In the genomic region with DNA sequence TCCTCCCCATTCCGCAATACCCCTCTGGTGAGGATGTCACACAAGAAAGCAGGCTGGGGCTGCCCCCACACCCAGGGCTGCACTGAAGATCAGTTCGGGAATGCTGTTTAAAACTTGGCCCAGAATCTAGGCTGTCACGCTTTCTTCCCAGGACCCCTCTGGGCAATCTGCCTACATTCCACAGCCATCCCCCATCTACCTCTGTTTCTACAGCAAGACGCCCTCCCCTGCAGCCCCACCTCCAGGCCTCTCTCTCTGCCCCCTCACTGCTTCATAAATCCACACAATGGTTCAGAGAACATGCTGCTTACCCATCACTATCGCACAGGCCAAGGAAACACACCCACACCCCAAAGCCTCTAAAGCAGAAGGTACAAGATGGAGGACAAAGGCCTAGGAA, we compare ENCODE assay signal across 23 cellular contexts. TPM values are rescaled to one million over a fixed set of nuclear protein-coding genes. Genes with fewer than 3 reads are reported as not detected.
DNase-seq lines count a peak whose midpoint lies in the region; ATAC-seq, FAIRE-seq and TF ChIP-seq lines count a peak whose summit lies in the region.
"Had no signal": no experiment of that assay in that cellular context is flagged by ENCODE, and none has a peak within 500 bp of the region (broad histone marks: within the 10 kb centered on the region; RNA-seq: fewer than 3 reads in every experiment).

No MANE protein-coding gene starts in this region.

- POLR2A ChIA-PET in activated CD8-positive, alpha-beta T cell treated with anti-CD3 and anti-CD28 coated beads, Interleukin-2, amount 10 ng/mL, durations not matched to agents 7 days and 5 days (lab: Charles Lee), result no interaction called here

- ATAC-seq in GM23338 (no peak), GM18907 (IDR thresholded peaks at IDR 0.05; ENCODE audit: unreplicated experiment) (no peak), GM21390 (IDR thresholded peaks at IDR 0.05; ENCODE audit: unreplicated experiment) (no peak)
- ATAC-seq in activated CD8-positive, alpha-beta T cell treated with anti-CD3 and anti-CD28 coated beads, Interleukin-2, amount 10 ng/mL, durations not matched to agents 7 days and 5 days, result no peak
- ATAC-seq: HCT116 had no signal

- peaks cover 8% of the 10 kb centered on the region; the same call in 1 of the 2 replicates for H3K4me1 ChIP-seq in GM23338 (ENCODE audit: insufficient read depth)

- no peaks in the 10 kb centered on the region for H3K27me3 ChIP-seq in GM23338 (ENCODE audit: insufficient read depth)
- H3K27me3 ChIP-seq: BLaER1 treated with 17β-estradiol and CSF1 and Interleukin-3, amounts not matched to agents 10 nM and 100 nM; SJSA1; transverse colon had no signal

- H3K27ac ChIP-seq in GM23338 (ENCODE audit: low read depth), result no peak overlapping the region
- H3K27ac ChIP-seq: SJSA1, transverse colon had no signal

- H3K27me3 Mint-ChIP-seq in GM23338 (ENCODE audit: insufficient read depth, low read depth, poor library complexity), result peaks cover 4% of the 10 kb centered on the region
- no peaks in the 10 kb centered on the region for H3K27me3 Mint-ChIP-seq in activated CD8-positive, alpha-beta T cell treated with anti-CD3 and anti-CD28 coated beads, Interleukin-2, amount 10 ng/mL, durations not matched to agents 7 days and 5 days (ENCODE audit: low read depth)
- no peaks in the 10 kb centered on the region for H3K27me3 Mint-ChIP-seq in osteocyte (ENCODE audit: unreplicated experiment)

- H3K9me3 Mint-ChIP-seq in GM23338, result no peaks in the 10 kb centered on the region
- no peaks in the 10 kb centered on the region for H3K9me3 Mint-ChIP-seq in activated CD8-positive, alpha-beta T cell treated with anti-CD3 and anti-CD28 coated beads, Interleukin-2, amount 10 ng/mL, durations not matched to agents 7 days and 5 days (ENCODE audit: insufficient read depth)
- no peaks in the 10 kb centered on the region for H3K9me3 Mint-ChIP-seq in osteocyte (ENCODE audit: unreplicated experiment)

- H3K4me3 ChIP-seq in GM23338, result no peak overlapping the region
- H3K4me3 ChIP-seq: BLaER1 treated with 17β-estradiol and CSF1 and Interleukin-3, amounts not matched to agents 10 nM and 100 nM; lung; SJSA1; transverse colon had no signal

- H3K36me3 ChIP-seq in GM23338 (ENCODE audit: insufficient read depth), result peaks cover 8% of the 10 kb centered on the region; the same call in 1 of the 2 replicates

- H2AFZ ChIP-seq in GM23338, result no peak overlapping the region

- H3K36me3 Mint-ChIP-seq in GM23338 (ENCODE audit: low read depth) (peaks cover 38% of the 10 kb centered on the region), osteocyte (ENCODE audit: unreplicated experiment) (peaks cover 36% of the 10 kb centered on the region)
- peaks cover 76% of the 10 kb centered on the region for H3K36me3 Mint-ChIP-seq in activated CD8-positive, alpha-beta T cell treated with anti-CD3 and anti-CD28 coated beads, Interleukin-2, amount 10 ng/mL, durations not matched to agents 7 days and 5 days (ENCODE audit: low read depth)

- no peaks in the 10 kb centered on the region for H3F3A ChIP-seq in GM23338 (replicated peaks; ENCODE audit: low read depth)

- H3K79me2 ChIP-seq in GM23338 (replicated peaks; ENCODE audit: insufficient read depth), result no peaks in the 10 kb centered on the region

- H3K4me2 ChIP-seq in GM23338, result no peak overlapping the region

- H3K27ac Mint-ChIP-seq in GM23338 (peak overlapping the region; percentile 57), osteocyte (ENCODE audit: unreplicated experiment) (peak overlapping the region; percentile 50)
- H3K27ac Mint-ChIP-seq in activated CD8-positive, alpha-beta T cell treated with anti-CD3 and anti-CD28 coated beads, Interleukin-2, amount 10 ng/mL, durations not matched to agents 7 days and 5 days, result peak overlapping the region; percentile 55

- H3K4me3 Mint-ChIP-seq in GM23338, result no peak overlapping the region
- no peak overlapping the region for H3K4me3 Mint-ChIP-seq in activated CD8-positive, alpha-beta T cell treated with anti-CD3 and anti-CD28 coated beads, Interleukin-2, amount 10 ng/mL, durations not matched to agents 7 days and 5 days
- H3K4me3 Mint-ChIP-seq in osteocyte (ENCODE audit: unreplicated experiment), result no peak overlapping the region

- H3K4me1 Mint-ChIP-seq in GM23338 (peaks cover 21% of the 10 kb centered on the region; the same call in 2 of the 3 replicates), osteocyte (ENCODE audit: unreplicated experiment) (peaks cover 41% of the 10 kb centered on the region)
- peaks cover 42% of the 10 kb centered on the region for H3K4me1 Mint-ChIP-seq in activated CD8-positive, alpha-beta T cell treated with anti-CD3 and anti-CD28 coated beads, Interleukin-2, amount 10 ng/mL, durations not matched to agents 7 days and 5 days (ENCODE audit: low read depth)

- CTCF ChIA-PET in activated CD8-positive, alpha-beta T cell treated with anti-CD3 and anti-CD28 coated beads, Interleukin-2, amount 10 ng/mL, durations not matched to agents 7 days and 5 days (lab: Charles Lee), result interaction anchor here (1.0 kb wide), 1 partner anchor 319 kb away, joined by 3 read pairs; no protein-coding TSS in a partner anchor

- no peaks in the 10 kb centered on the region for H3K9me2 ChIP-seq in GM23338 (ENCODE audit: insufficient read depth)

- FAIRE-seq in endometrium (lab: Jason Lieb, UNC), result peak; percentile 18

- TF ChIP-seq CTCF in GM23338 (conservative IDR thresholded peaks at IDR 0.05; ENCODE audit: low read depth in 2 of 2) (no peak), osteocyte (IDR thresholded peaks at IDR 0.05) (no peak)

- H4K20me1 ChIP-seq in GM23338 (replicated peaks; ENCODE audit: insufficient read depth), result 0 out of 2 replicates have a peak, but pooled peaks cover 3% of the 10 kb centered on the region

- DNase-seq in GM23338 (ENCODE audit: low spot score), result no peak
- DNase-seq in activated CD8-positive, alpha-beta T cell treated with anti-CD3 and anti-CD28 coated beads, Interleukin-2, amount 10 ng/mL, durations not matched to agents 7 days and 5 days, result no peak
- no peak for DNase-seq in osteocyte (ENCODE audit: extremely low spot score, unreplicated experiment)
- no peak for DNase-seq in midbrain (lab: John Stamatoyannopoulos, UW)
- DNase-seq: activated CD4-positive, alpha-beta T cell treated with anti-CD3 and anti-CD28 coated beads for 4 hours; activated T-cell treated with anti-CD3 and anti-CD28 coated beads, Interleukin-2, amount 50 U/mL, for 48 hours; amniotic stem cell; cortex of kidney; DMS79; erythroblast; glutamatergic neuron; NCI-H1930; NCI-H524; OCI-M1; stimulated activated CD4-positive, alpha-beta T cell treated with anti-CD3 and anti-CD28 coated beads, Interleukin-2, amount 100 ng/mL, for 48 hours; transverse colon had no signal

TF ChIP-seq in GM23338, 12 proteins besides CTCF, POLR2A, EP300 and RAD21:
- TF ChIP-seq ZNF114 (CRISPR knock-in tag; IDR thresholded peaks at IDR 0.05) (no peak), POLR2AphosphoS5 (IDR thresholded peaks at IDR 0.05; ENCODE audit: low read depth) (no peak), NANOG (IDR thresholded peaks at IDR 0.05; ENCODE audit: borderline replicate concordance) (no peak), ZNF331 (CRISPR knock-in tag; IDR thresholded peaks at IDR 0.05; ENCODE audit: low read depth) (no peak), EZH2phosphoT487 (IDR thresholded peaks at IDR 0.05; ENCODE audit: unreplicated experiment) (no peak), EZH2 (IDR thresholded peaks at IDR 0.05; ENCODE audit: low read depth, unreplicated experiment) (no peak)
- TF ChIP-seq, protein P1, sequence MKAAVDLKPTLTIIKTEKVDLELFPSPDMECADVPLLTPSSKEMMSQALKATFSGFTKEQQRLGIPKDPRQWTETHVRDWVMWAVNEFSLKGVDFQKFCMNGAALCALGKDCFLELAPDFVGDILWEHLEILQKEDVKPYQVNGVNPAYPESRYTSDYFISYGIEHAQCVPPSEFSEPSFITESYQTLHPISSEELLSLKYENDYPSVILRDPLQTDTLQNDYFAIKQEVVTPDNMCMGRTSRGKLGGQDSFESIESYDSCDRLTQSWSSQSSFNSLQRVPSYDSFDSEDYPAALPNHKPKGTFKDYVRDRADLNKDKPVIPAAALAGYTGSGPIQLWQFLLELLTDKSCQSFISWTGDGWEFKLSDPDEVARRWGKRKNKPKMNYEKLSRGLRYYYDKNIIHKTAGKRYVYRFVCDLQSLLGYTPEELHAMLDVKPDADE (IDR thresholded peaks at IDR 0.05), result no peak
- TF ChIP-seq, protein P2, sequence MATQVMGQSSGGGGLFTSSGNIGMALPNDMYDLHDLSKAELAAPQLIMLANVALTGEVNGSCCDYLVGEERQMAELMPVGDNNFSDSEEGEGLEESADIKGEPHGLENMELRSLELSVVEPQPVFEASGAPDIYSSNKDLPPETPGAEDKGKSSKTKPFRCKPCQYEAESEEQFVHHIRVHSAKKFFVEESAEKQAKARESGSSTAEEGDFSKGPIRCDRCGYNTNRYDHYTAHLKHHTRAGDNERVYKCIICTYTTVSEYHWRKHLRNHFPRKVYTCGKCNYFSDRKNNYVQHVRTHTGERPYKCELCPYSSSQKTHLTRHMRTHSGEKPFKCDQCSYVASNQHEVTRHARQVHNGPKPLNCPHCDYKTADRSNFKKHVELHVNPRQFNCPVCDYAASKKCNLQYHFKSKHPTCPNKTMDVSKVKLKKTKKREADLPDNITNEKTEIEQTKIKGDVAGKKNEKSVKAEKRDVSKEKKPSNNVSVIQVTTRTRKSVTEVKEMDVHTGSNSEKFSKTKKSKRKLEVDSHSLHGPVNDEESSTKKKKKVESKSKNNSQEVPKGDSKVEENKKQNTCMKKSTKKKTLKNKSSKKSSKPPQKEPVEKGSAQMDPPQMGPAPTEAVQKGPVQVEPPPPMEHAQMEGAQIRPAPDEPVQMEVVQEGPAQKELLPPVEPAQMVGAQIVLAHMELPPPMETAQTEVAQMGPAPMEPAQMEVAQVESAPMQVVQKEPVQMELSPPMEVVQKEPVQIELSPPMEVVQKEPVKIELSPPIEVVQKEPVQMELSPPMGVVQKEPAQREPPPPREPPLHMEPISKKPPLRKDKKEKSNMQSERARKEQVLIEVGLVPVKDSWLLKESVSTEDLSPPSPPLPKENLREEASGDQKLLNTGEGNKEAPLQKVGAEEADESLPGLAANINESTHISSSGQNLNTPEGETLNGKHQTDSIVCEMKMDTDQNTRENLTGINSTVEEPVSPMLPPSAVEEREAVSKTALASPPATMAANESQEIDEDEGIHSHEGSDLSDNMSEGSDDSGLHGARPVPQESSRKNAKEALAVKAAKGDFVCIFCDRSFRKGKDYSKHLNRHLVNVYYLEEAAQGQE (IDR thresholded peaks at IDR 0.05; ENCODE audit: unreplicated experiment), result no peak

RNA-seq across cellular contexts. Expression of gene XPNPEP1, which starts 36.0 kb away (rescaled TPM):
- total RNA-seq in GM23338 (2014; rRNA removed; shearing (Covaris generic)), result 55.8 and 60.5 TPM in 2 replicates
- polyA plus RNA-seq in GM23338 (2016; fragmentation: Nextera tagmentation; extraction: Ambion mirVana), result 16.4 and 17.5 TPM in 2 replicates
- total RNA-seq in activated CD8-positive, alpha-beta T cell treated with anti-CD3 and anti-CD28 coated beads, Interleukin-2, amount 10 ng/mL, durations not matched to agents 7 days and 5 days, result 100 to 1,000 TPM; 102 to 106 TPM
- 74.5 and 86.5 TPM in 2 replicates for total RNA-seq in osteocyte
